Comparison of ENCODE assay signal across 23 cellular contexts in genomic region chr9:114193090-114193489, GRCh38. TPM values are rescaled to one million over a fixed set of nuclear protein-coding genes. Genes with fewer than 3 reads are reported as not detected.
A peak's percentile ranks its signal among the peaks of the same experiment; 100 is the strongest.
DNase-seq lines count a peak whose midpoint lies in the region; ATAC-seq, FAIRE-seq and TF ChIP-seq lines count a peak whose summit lies in the region.
"Had no signal": no experiment of that assay in that cellular context is flagged by ENCODE, and none has a peak within 500 bp of the region (broad histone marks: within the 10 kb centered on the region; RNA-seq: fewer than 3 reads in every experiment).

No MANE protein-coding gene starts in this region.

- H3K4me1 ChIP-seq in right cardiac atrium (ENCODE audit: control insufficient read depth, insufficient read depth, low read length), result no peaks in the 10 kb centered on the region
- H3K4me1 ChIP-seq in HepG2 (ENCODE audit: insufficient read depth, low read length), result no peaks in the 10 kb centered on the region
- H3K4me1 ChIP-seq in right lobe of liver, result no peaks in the 10 kb centered on the region
- peaks cover 16% of the 10 kb centered on the region for H3K4me1 ChIP-seq in psoas muscle
- H3K4me1 ChIP-seq: Caco-2 had no signal

- POLR2A ChIA-PET in HepG2 (lab: Yijun Ruan, JAX), result no interaction called here

- FAIRE-seq in HepG2 (lab: Jason Lieb, UNC), result no peak
- FAIRE-seq: A204.1, G401.6, GM12878, GM19239 had no signal

- TF ChIP-seq EP300 in HepG2 (IDR thresholded peaks at IDR 0.05; ENCODE audit: low read depth in 2 of 2, low read length in 2 of 2) (no peak), HepG2 (CRISPR knock-in tag; IDR thresholded peaks at IDR 0.05; ENCODE audit: borderline replicate concordance) (no peak)

- H3K9me3 ChIP-seq in right cardiac atrium (ENCODE audit: control insufficient read depth, low read length), result no peaks in the 10 kb centered on the region
- peaks cover 14% of the 10 kb centered on the region; the same call in 1 of the 2 replicates for H3K9me3 ChIP-seq in HepG2 (ENCODE audit: low read length)
- H3K9me3 ChIP-seq in right lobe of liver, result peaks cover 0 to 8% (median 0%) of the 10 kb centered on the region in 4 donors
- no peaks in the 10 kb centered on the region for H3K9me3 ChIP-seq in psoas muscle

- no peak overlapping the region for H3K9ac ChIP-seq in HepG2 (ENCODE audit: insufficient read depth, low read depth, low read length)
- H3K9ac ChIP-seq: BLaER1 had no signal

- H3K27me3 ChIP-seq in right cardiac atrium (ENCODE audit: control insufficient read depth, insufficient read depth) (no peaks in the 10 kb centered on the region), HepG2 (ENCODE audit: control insufficient read depth in 1 of 2, insufficient read depth in 2 of 2, low read length in 2 of 2) (no peaks in the 10 kb centered on the region), right lobe of liver (no peaks in the 10 kb centered on the region), psoas muscle (ENCODE audit: insufficient read depth in 3 of 3, low read length in 2 of 3) (no peaks in the 10 kb centered on the region)
- H3K27me3 ChIP-seq: BLaER1 had no signal

- CTCF ChIA-PET in HepG2 (lab: Yijun Ruan, JAX; ENCODE audit: low intra/inter-chr PET ratio, low total read pairs), result no interaction called here

- TF ChIP-seq CTCF in HepG2 (CRISPR knock-in tag; IDR thresholded peaks at IDR 0.05) (no peak), right lobe of liver (IDR thresholded peaks at IDR 0.05) (no peak), psoas muscle (IDR thresholded peaks at IDR 0.05) (no peak)

- H3K36me3 ChIP-seq in HepG2 (replicated peaks in 1 of 2; ENCODE audit: control insufficient read depth in 1 of 2, insufficient read depth in 2 of 2, low read length in 2 of 2), result peaks cover 46 to 92% of the 10 kb centered on the region in 2 experiments
- H3K36me3 ChIP-seq in right lobe of liver, result no peaks in the 10 kb centered on the region
- peaks cover 0 to 4% of the 10 kb centered on the region in 2 donors for H3K36me3 ChIP-seq in psoas muscle (ENCODE audit: insufficient read depth in 1 of 2, low read depth in 1 of 2)

- H4K20me1 ChIP-seq in HepG2 (ENCODE audit: insufficient read depth, low read length), result no peaks in the 10 kb centered on the region

- in situ Hi-C loops in HepG2 (cut with HindIII; ENCODE audit: extremely low pct_ligation_motif_present, low pct_unique_long_range_greater_than_20kb), result no loop called here

- no TSS peak for BruUV-seq in HepG2 (replicated peaks; lab: Mats Ljungman, UMichigan)

- H3K4me3 ChIP-seq in right cardiac atrium (ENCODE audit: low read length) (no peak overlapping the region), HepG2 (replicated peaks in 1 of 3; ENCODE audit: insufficient read depth in 1 of 3, low read depth in 2 of 3, low read length in 3 of 3) (no peak overlapping the region), right lobe of liver (no peak overlapping the region), psoas muscle (no peak overlapping the region)
- H3K4me3 ChIP-seq: BLaER1, GM12878, GM23338 had no signal

- peak; percentile 49 for ATAC-seq in Right ventricle myocardium superior (ENCODE audit: poor library complexity)
- ATAC-seq in right cardiac atrium, result no peak
- ATAC-seq in HepG2, result no peak
- ATAC-seq in right lobe of liver, result no peak
- peak; percentile 74 to 87 (median 86) for ATAC-seq in psoas muscle
- ATAC-seq: CD8-positive, alpha-beta T cell; GM12878; GM23338 had no signal

- no peak overlapping the region for H2AFZ ChIP-seq in HepG2 (ENCODE audit: low read length)
- H2AFZ ChIP-seq: GM23338 had no signal

- H3K79me2 ChIP-seq in HepG2 (ENCODE audit: insufficient read depth, low read length), result peaks cover 2% of the 10 kb centered on the region

- H3K27ac ChIP-seq in right cardiac atrium (ENCODE audit: low read length), result no peak overlapping the region
- no peak overlapping the region for H3K27ac ChIP-seq in HepG2 (ENCODE audit: extremely low read length, insufficient read depth, low read length)
- H3K27ac ChIP-seq in right lobe of liver, result no peak overlapping the region
- no peak overlapping the region for H3K27ac ChIP-seq in psoas muscle
- H3K27ac ChIP-seq: 22Rv1, BLaER1, C4-2B had no signal

- DNase-seq in Right ventricle myocardium superior (no peak), right cardiac atrium (no peak), HepG2 (ENCODE audit: low spot score) (no peak), right lobe of liver (no peak), psoas muscle (no peak), GM03348 (ENCODE audit: low spot score) (no peak), pons (ENCODE audit: low spot score) (no peak), RKO (ENCODE audit: low spot score) (no peak)
- DNase-seq: Caco-2; CD4-positive, CD25-positive, alpha-beta regulatory T cell; CD8-positive, alpha-beta T cell; DMS153; DND-41; H9; HFFc6 had no signal

- intact Hi-C loops in Right ventricle myocardium superior (cut with DNase I) (no loop called here), right cardiac atrium (cut with DNase I) (no loop called here), HepG2 (cut with micrococcal nuclease; ENCODE audit: unreplicated experiment) (loop anchor here (5.0 kb wide), 1 partner anchor 36 kb away; the partner anchor contains the start of gene COL27A1), right lobe of liver (cut with DNase I) (no loop called here), psoas muscle (cut with DNase I) (no loop called here)

- WGBS in right cardiac atrium, result 97% methylated on average over 3 of the region's 3 CpGs
- 100% methylated on average over 1 of the region's 3 CpGs for WGBS in HepG2 (ENCODE audit: low lambda C conversion rate)
- 90% methylated on average over 2 of the region's 3 CpGs for WGBS in right lobe of liver (ENCODE audit: insufficient coverage, low coverage, low lambda C conversion rate, missing lambda C conversion rate)
- 41 to 66% (median 56%) methylated on average over 3 of the region's 3 CpGs for WGBS in psoas muscle, 3 donors

- TF ChIP-seq RAD21 in HepG2 (CRISPR knock-in tag; IDR thresholded peaks at IDR 0.05), result no peak

- H3K4me2 ChIP-seq in HepG2 (ENCODE audit: low read depth, low read length), result no peak overlapping the region
- H3K4me2 ChIP-seq: BLaER1, GM23338 had no signal

- TF ChIP-seq POLR2A in HepG2 (IDR thresholded peaks at IDR 0.05; ENCODE audit: insufficient read depth in 1 of 2, low read depth in 2 of 2, low read length in 2 of 2) (no peak), right lobe of liver (IDR thresholded peaks at IDR 0.05) (no peak)

RNA-seq across cellular contexts. Expression of gene COL27A1, which starts 37.8 kb away (rescaled TPM):
- 8.0 TPM for total RNA-seq in Right ventricle myocardium superior
- 1 to 10 TPM; 2.6 to 8.4 (median 7.1) TPM for total RNA-seq in right cardiac atrium
- polyA plus RNA-seq in right cardiac atrium, result 10.3 TPM
- total RNA-seq in HepG2 (2016; rRNA removed; fragmentation: Illumina TruSeq; extraction: Trizol), result 13.1 and 71.3 TPM in 2 replicates
- total RNA-seq in HepG2 (2016; cell fraction: cytosol; rRNA removed; fragmentation: Illumina TruSeq; extraction: Trizol; ENCODE audit: low read depth), result 24.4 and 27.4 TPM in 2 replicates
- 11.3 and 76.4 TPM in 2 replicates for total RNA-seq in HepG2 (2016; cell fraction: insoluble cytoplasmic fraction; rRNA removed; fragmentation: Illumina TruSeq; extraction: Trizol)
- 17.0 and 18.6 TPM in 2 replicates for total RNA-seq in HepG2 (2016; cell fraction: membrane; rRNA removed; fragmentation: Illumina TruSeq; extraction: Trizol)
- 127 and 145 TPM in 2 replicates for total RNA-seq in HepG2 (2016; cell fraction: nucleus; rRNA removed; fragmentation: Illumina TruSeq; extraction: Trizol)
- polyA plus RNA-seq in HepG2 (2011; rRNA removed), result 89.1 and 105 TPM in 2 replicates
- 8.5 and 16.4 TPM in 2 replicates for polyA plus RNA-seq in HepG2 (2011; cell fraction: cytosol; rRNA removed)
- polyA plus RNA-seq in HepG2 (2011; cell fraction: nucleus; rRNA removed), result 1,276 and 1,843 TPM in 2 replicates
- polyA plus RNA-seq in HepG2 (2012), result 63.8 and 83.6 TPM in 2 replicates
- polyA plus RNA-seq in HepG2 (2016; cell fraction: cytosol; fragmentation: Illumina TruSeq; extraction: Trizol; ENCODE audit: low read depth), result 2.0 and 2.7 TPM in 2 replicates
- 13.5 and 15.6 TPM in 2 replicates for polyA plus RNA-seq in HepG2 (2016; cell fraction: insoluble cytoplasmic fraction; fragmentation: Illumina TruSeq; extraction: Trizol; ENCODE audit: low read depth)
- polyA plus RNA-seq in HepG2 (2016; cell fraction: membrane; fragmentation: Illumina TruSeq; extraction: Trizol; ENCODE audit: low read depth), result 4.3 and 4.5 TPM in 2 replicates
- 665 and 720 TPM in 2 replicates for polyA plus RNA-seq in HepG2 (2016; cell fraction: nucleus; fragmentation: Illumina TruSeq; extraction: Trizol; ENCODE audit: insufficient read depth, low read depth)
- polyA minus RNA-seq in HepG2 (2011; rRNA and poly(A)+ RNA removed; ENCODE audit: low replicate concordance), result 11.6 and 59.4 TPM in 2 replicates
- 5.5 and 10.9 TPM in 2 replicates for polyA minus RNA-seq in HepG2 (2011; cell fraction: cytosol; rRNA and poly(A)+ RNA removed)
- polyA minus RNA-seq in HepG2 (2011; cell fraction: nucleus; rRNA and poly(A)+ RNA removed), result 155 and 169 TPM in 2 replicates
- total RNA-seq in right lobe of liver, result 10 to 100 TPM; 11.8 to 51.9 (median 29.3) TPM
- total RNA-seq in psoas muscle, result 1 to 10 TPM; 3.9 to 8.5 (median 4.7) TPM
- polyA plus RNA-seq in psoas muscle, result 1 to 10 TPM; 1.1 to 2.1 (median 1.8) TPM
- polyA plus RNA-seq: CD4-positive, CD25-positive, alpha-beta regulatory T cell; GM12878 had no signal

Comparison
In these comparisons a context has a peak if more than half of its experiments do, and no peak if none do; other contexts are left out.
1. ATAC-seq: peak in Right ventricle myocardium superior (single experiment) and psoas muscle (4 of 4); none in right cardiac atrium (0 of 2), HepG2 (single experiment) and right lobe of liver (0 of 4).